27 cellular contexts compared by ENCODE assay signal in the genomic region with DNA sequence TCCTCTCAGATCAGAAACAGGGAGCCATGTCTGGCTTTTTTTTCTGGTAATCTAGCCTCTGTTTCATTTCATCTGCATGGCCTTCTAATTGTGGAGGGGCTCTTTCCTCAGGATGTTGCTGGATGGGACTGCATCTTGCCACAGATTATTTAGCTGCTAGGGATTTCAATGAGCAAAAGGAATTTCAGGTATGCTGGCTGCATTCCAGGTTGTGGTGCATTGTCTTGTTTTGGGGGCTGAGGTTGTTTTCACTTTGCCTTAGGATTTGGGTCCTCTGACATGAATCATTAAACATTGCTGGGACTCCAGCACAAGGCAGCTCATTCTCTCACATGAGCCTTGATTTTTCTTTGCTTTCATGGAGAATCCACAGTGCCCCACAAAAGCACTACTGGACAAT.
"Had no signal": no experiment of that assay in that cellular context is flagged by ENCODE, and none has a peak within 500 bp of the region (broad histone marks: within the 10 kb centered on the region; RNA-seq: fewer than 3 reads in every experiment).

No MANE protein-coding gene starts in this region.

- H3K27me3 ChIP-seq: ascending aorta, breast epithelium, cardiac muscle cell, dorsolateral prefrontal cortex had no signal

- H3K9me3 ChIP-seq: ascending aorta, breast epithelium had no signal

- H3K4me3 ChIP-seq: ascending aorta, breast epithelium, cardiac muscle cell, coronary artery, dorsolateral prefrontal cortex had no signal

- H3K27ac ChIP-seq: ascending aorta, breast epithelium, cardiac muscle cell, coronary artery, dorsolateral prefrontal cortex had no signal

- H3K4me1 ChIP-seq: ascending aorta, breast epithelium had no signal

- H3K36me3 ChIP-seq: ascending aorta, breast epithelium, cardiac muscle cell had no signal

- DNase-seq: activated CD4-positive, alpha-beta memory T cell treated with anti-CD3 and anti-CD28 coated beads, Interleukin-2, amount 10 ng/mL, durations not matched to agents 7 days and 5 days; activated CD4-positive, alpha-beta T cell treated with anti-CD3 and anti-CD28 coated beads for 36 hours; activated CD4-positive, alpha-beta T cell treated with anti-CD3 and anti-CD28 coated beads, Interleukin-2, amount 10 ng/mL, durations not matched to agents 7 days and 5 days; activated CD4-positive, alpha-beta T cell treated with anti-CD3 and anti-CD28 coated beads, Interleukin-2, amount 50 U/mL, for 4 hours; activated CD4-positive, CD25-positive, alpha-beta regulatory T cell; activated CD4-positive, CD25-positive, alpha-beta regulatory T cell treated with anti-CD3 and anti-CD28 coated beads, Interleukin-2, amount 50 U/mL, for 72 hours; activated CD8-positive, alpha-beta memory T cell treated with anti-CD3 and anti-CD28 coated beads, Interleukin-2, amount 50 U/mL, for 48 hours; activated gamma-delta T cell; activated naive CD4-positive, alpha-beta T cell; activated naive CD4-positive, alpha-beta T cell treated with anti-CD3 and anti-CD28 coated beads, Interleukin-2, amount 10 ng/mL, durations not matched to agents 7 days and 5 days; activated naive CD8-positive, alpha-beta T cell treated with anti-CD3 and anti-CD28 coated beads, Interleukin-2, amount 10 ng/mL, durations not matched to agents 7 days and 5 days; activated T-cell treated with anti-CD3 and anti-CD28 coated beads for 4 hours; activated T-cell treated with anti-CD3 and anti-CD28 coated beads, Interleukin-2, amount 50 U/mL, for 24 hours; activated T-cell treated with anti-CD3 and anti-CD28 coated beads, Interleukin-2, amount 50 U/mL, for 72 hours; central memory CD4-positive, alpha-beta T cell; cerebellar nuclear complex; dorsolateral prefrontal cortex; effector memory CD4-positive, alpha-beta T cell; endodermal cell; foreskin fibroblast; glutamatergic neuron; T-helper 1 cell; T-helper 17 cell had no signal
